In the genomic region with DNA sequence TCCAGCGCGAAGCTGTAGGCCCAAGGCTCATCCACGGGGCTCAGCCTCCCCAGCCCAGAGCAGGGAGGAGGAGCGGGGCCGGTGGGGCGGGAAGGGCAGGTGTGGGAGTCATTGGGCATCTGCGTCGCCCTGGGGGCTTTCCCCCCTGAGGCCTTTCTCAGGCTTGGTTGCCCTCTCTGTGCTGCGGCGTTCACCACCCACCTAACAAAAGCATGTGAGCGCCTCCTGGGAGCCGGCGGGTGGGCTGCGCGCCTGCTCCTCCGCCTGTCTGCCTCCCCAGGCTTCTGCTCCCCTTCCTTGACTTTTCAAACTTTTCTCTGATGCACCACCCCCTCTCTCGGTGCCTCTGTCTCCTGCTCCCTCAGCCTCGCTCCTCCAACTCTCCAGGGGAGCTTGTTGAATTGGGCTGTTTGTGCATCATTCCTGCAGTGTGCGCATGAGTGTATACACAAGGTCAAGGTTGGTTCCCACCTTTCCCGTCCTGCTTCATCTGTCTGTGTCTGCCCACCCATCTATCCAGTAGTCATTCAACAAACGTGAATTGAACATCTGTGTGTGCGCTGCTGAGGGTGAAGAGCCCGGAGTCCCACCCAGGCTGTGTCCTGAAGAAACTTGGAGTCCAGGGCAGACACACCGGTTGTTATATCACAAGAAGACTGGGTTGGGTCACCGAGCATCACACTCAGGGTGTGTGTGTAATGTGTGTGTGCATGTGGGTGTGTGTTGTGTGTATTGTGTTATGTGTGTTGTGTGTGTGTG, we compare ENCODE assay signal across 1 cellular context.
TF ChIP-seq lines count a peak whose summit lies in the region.

No MANE protein-coding gene starts in this region.

TF ChIP-seq in HepG2, 621 proteins besides CTCF, POLR2A, EP300 and RAD21 (continued from another document):
- TF ChIP-seq, protein P1, sequence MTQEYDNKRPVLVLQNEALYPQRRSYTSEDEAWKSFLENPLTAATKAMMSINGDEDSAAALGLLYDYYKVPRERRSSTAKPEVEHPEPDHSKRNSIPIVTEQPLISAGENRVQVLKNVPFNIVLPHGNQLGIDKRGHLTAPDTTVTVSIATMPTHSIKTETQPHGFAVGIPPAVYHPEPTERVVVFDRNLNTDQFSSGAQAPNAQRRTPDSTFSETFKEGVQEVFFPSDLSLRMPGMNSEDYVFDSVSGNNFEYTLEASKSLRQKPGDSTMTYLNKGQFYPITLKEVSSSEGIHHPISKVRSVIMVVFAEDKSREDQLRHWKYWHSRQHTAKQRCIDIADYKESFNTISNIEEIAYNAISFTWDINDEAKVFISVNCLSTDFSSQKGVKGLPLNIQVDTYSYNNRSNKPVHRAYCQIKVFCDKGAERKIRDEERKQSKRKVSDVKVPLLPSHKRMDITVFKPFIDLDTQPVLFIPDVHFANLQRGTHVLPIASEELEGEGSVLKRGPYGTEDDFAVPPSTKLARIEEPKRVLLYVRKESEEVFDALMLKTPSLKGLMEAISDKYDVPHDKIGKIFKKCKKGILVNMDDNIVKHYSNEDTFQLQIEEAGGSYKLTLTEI (CRISPR knock-in tag; conservative IDR thresholded peaks at IDR 0.05) = no peak
- no peak for TF ChIP-seq FOXJ3 (CRISPR knock-in tag; IDR thresholded peaks at IDR 0.05; ENCODE audit: borderline replicate concordance)
- no peak for TF ChIP-seq HOXA5 (CRISPR knock-in tag; IDR thresholded peaks at IDR 0.05)
- TF ChIP-seq, protein P2, sequence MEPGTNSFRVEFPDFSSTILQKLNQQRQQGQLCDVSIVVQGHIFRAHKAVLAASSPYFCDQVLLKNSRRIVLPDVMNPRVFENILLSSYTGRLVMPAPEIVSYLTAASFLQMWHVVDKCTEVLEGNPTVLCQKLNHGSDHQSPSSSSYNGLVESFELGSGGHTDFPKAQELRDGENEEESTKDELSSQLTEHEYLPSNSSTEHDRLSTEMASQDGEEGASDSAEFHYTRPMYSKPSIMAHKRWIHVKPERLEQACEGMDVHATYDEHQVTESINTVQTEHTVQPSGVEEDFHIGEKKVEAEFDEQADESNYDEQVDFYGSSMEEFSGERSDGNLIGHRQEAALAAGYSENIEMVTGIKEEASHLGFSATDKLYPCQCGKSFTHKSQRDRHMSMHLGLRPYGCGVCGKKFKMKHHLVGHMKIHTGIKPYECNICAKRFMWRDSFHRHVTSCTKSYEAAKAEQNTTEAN (CRISPR knock-in tag; conservative IDR thresholded peaks at IDR 0.05) = no peak
- no peak for TF ChIP-seq HMGA1 (CRISPR knock-in tag; conservative IDR thresholded peaks at IDR 0.05)
- TF ChIP-seq ZNF3 (CRISPR knock-in tag; IDR thresholded peaks at IDR 0.05) = peak; percentile 81
- TF ChIP-seq, protein P3, sequence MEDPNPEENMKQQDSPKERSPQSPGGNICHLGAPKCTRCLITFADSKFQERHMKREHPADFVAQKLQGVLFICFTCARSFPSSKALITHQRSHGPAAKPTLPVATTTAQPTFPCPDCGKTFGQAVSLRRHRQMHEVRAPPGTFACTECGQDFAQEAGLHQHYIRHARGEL (CRISPR knock-in tag; IDR thresholded peaks at IDR 0.05) = no peak
